23 cellular contexts compared by ENCODE assay signal in the genomic region with DNA sequence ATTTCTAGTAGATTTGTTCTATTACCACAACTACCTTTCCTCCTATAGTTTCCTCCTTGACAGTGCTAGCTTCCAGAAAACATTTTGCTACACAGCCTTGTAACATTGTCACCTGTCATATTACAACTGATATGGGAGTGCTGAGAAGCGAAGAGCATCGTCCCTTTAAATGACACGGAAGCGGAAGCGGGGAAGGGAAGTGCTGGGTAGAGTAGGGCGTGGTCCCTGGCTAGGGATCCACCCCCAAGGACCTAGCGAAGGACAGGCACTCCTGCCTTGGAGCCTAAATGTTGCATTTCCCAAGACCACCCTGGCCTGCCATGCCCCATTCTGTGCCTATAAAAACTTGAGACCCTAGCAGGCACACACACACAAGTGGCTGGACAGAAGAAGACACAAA.
"Had no signal": no experiment of that assay in that cellular context is flagged by ENCODE, and none has a peak within 500 bp of the region (broad histone marks: within the 10 kb centered on the region; RNA-seq: fewer than 3 reads in every experiment).

No MANE protein-coding gene starts in this region.

- H3K4me1 ChIP-seq: colonic mucosa, foreskin keratinocyte, suprapubic skin, tibial artery, upper lobe of left lung, vagina had no signal

- FAIRE-seq: endothelial cell of umbilical vein had no signal

- H3K9me3 ChIP-seq: colonic mucosa, ovary, suprapubic skin, tibial artery, upper lobe of left lung, vagina had no signal

- H3K27me3 ChIP-seq: colonic mucosa, foreskin keratinocyte, hepatocyte, ovary, suprapubic skin, tibial artery, upper lobe of left lung, vagina had no signal

- DNase-seq: colonic mucosa; effector CD4-positive, alpha-beta T cell; endodermal cell; erythroblast; foreskin keratinocyte; head of caudate nucleus; left colon; mammary epithelial cell; naive thymus-derived CD8-positive, alpha-beta T cell; nucleus accumbens; ovary; stimulated activated CD4-positive, alpha-beta T cell treated with anti-CD3 and anti-CD28 coated beads, Interleukin-4, amount 100 ng/mL, for 1 hour; stimulated activated CD8-positive, alpha-beta memory T cell treated with anti-CD3 and anti-CD28 coated beads, Interleukin-4, amount 100 ng/mL, for 48 hours; stimulated activated naive CD8-positive, alpha-beta T cell treated with anti-CD3 and anti-CD28 coated beads, Interleukin-15, Interleukin-2, amounts not matched to agents 100 U/mL and 50 U/mL, for 24 hours; tibial artery; upper lobe of left lung had no signal

- H2AFZ ChIP-seq: hepatocyte had no signal

- H3K79me2 ChIP-seq: hepatocyte had no signal

- H3K27ac ChIP-seq: colonic mucosa, foreskin keratinocyte, hepatocyte, ovary, suprapubic skin, tibial artery, upper lobe of left lung, vagina had no signal

- ATAC-seq: foreskin keratinocyte; left colon; naive thymus-derived CD8-positive, alpha-beta T cell; right cardiac atrium; stimulated activated effector memory CD8-positive, alpha-beta T cell treated with anti-CD3 and anti-CD28 coated beads, Interleukin-12 subunit alpha, Interleukin-12 subunit beta, amount 100 ng/mL, for 72 hours; stimulated activated naive CD8-positive, alpha-beta T cell treated with anti-CD3 and anti-CD28 coated beads, Interleukin-15, Interleukin-2, amounts not matched to agents 100 U/mL and 50 U/mL, for 24 hours had no signal

- H3K4me2 ChIP-seq: hepatocyte, smooth muscle cell had no signal

- H3K36me3 ChIP-seq: colonic mucosa, ovary, suprapubic skin, tibial artery, upper lobe of left lung, vagina had no signal

- H3K4me3 ChIP-seq: colonic mucosa, hepatocyte, ovary, smooth muscle cell, suprapubic skin, tibial artery, upper lobe of left lung, vagina had no signal
